15 cellular contexts compared by ENCODE assay signal in the genomic region with DNA sequence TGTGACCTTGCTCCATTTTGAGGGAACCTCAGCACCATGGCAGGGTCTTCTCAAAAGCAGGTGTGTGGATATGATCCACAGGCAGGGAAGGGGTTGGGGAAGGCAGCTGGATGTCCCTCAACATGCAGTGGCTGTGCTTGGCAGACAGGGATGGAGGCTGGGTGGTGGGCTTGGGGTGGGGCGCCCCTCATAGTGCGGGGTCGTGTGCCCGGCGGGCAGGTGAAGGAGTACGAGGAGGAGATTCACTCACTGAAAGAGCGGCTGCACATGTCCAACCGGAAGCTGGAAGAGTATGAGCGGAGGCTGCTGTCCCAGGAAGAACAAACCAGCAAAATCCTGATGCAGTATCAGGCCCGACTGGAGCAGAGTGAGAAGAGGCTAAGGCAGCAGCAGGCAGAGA. TPM values are rescaled to one million over a fixed set of nuclear protein-coding genes. Genes with fewer than 3 reads are reported as not detected.
DNase-seq lines count a peak whose midpoint lies in the region; ATAC-seq and TF ChIP-seq lines count a peak whose summit lies in the region.
"Had no signal": no experiment of that assay in that cellular context is flagged by ENCODE, and none has a peak within 500 bp of the region (broad histone marks: within the 10 kb centered on the region; RNA-seq: fewer than 3 reads in every experiment).

No MANE protein-coding gene starts in this region.

- peak overlapping the region; percentile 61 for H3K27ac ChIP-seq in upper lobe of right lung

- POLR2A ChIA-PET in activated CD8-positive, alpha-beta T cell treated with anti-CD3 and anti-CD28 coated beads, Interleukin-2, amount 10 ng/mL, durations not matched to agents 7 days and 5 days (lab: Charles Lee), result interaction anchor here (1.2 kb wide), 2 partner anchors 12 to 15 kb away, joined by 3 to 4 read pairs; no protein-coding TSS in a partner anchor

- CTCF ChIA-PET in activated CD8-positive, alpha-beta T cell treated with anti-CD3 and anti-CD28 coated beads, Interleukin-2, amount 10 ng/mL, durations not matched to agents 7 days and 5 days (lab: Charles Lee), result no interaction called here

- no peak overlapping the region for H3K4me3 ChIP-seq in upper lobe of right lung

- peaks cover 15% of the 10 kb centered on the region for H3K4me1 Mint-ChIP-seq in activated naive CD4-positive, alpha-beta T cell treated with anti-CD3 and anti-CD28 coated beads, Interleukin-2, amount 50 U/mL, for 24 hours
- no peaks in the 10 kb centered on the region for H3K4me1 Mint-ChIP-seq in activated CD8-positive, alpha-beta T cell treated with anti-CD3 and anti-CD28 coated beads, Interleukin-2, amount 10 ng/mL, durations not matched to agents 7 days and 5 days (ENCODE audit: low read depth)
- H3K4me1 Mint-ChIP-seq in endothelial cell (ENCODE audit: unreplicated experiment), result peaks cover 23% of the 10 kb centered on the region

- no peaks in the 10 kb centered on the region for H3K9me3 ChIP-seq in upper lobe of right lung

- DNase-seq in activated naive CD4-positive, alpha-beta T cell (lab: John Stamatoyannopoulos, UW), result no peak
- no peak for DNase-seq in activated CD8-positive, alpha-beta T cell treated with anti-CD3 and anti-CD28 coated beads, Interleukin-2, amount 10 ng/mL, durations not matched to agents 7 days and 5 days
- DNase-seq in endothelial cell (ENCODE audit: low spot score) (no peak), upper lobe of right lung (no peak), epidermal melanocyte (ENCODE audit: insufficient read length, low spot score) (no peak), DMS 273 treated with DMSO at 0.1 percent for 48 hours (lab: John Stamatoyannopoulos, UW) (no peak)
- DNase-seq: AML-193, EL, IMR-90, NCI-H187 treated with DMSO at 0.1 percent for 48 hours, NCI-H2171, NCI-H510A treated with DMSO at 0.1 percent for 48 hours, SIG-M5 had no signal

- H3K9me3 Mint-ChIP-seq in activated naive CD4-positive, alpha-beta T cell treated with anti-CD3 and anti-CD28 coated beads, Interleukin-2, amount 50 U/mL, for 24 hours, result no peaks in the 10 kb centered on the region
- H3K9me3 Mint-ChIP-seq in activated CD8-positive, alpha-beta T cell treated with anti-CD3 and anti-CD28 coated beads, Interleukin-2, amount 10 ng/mL, durations not matched to agents 7 days and 5 days (ENCODE audit: insufficient read depth), result no peaks in the 10 kb centered on the region
- H3K9me3 Mint-ChIP-seq in endothelial cell (ENCODE audit: unreplicated experiment), result no peaks in the 10 kb centered on the region

- no peaks in the 10 kb centered on the region for H3K4me1 ChIP-seq in upper lobe of right lung

- H3K4me3 Mint-ChIP-seq in activated naive CD4-positive, alpha-beta T cell treated with anti-CD3 and anti-CD28 coated beads, Interleukin-2, amount 50 U/mL, for 24 hours, result no peak overlapping the region
- no peak overlapping the region for H3K4me3 Mint-ChIP-seq in activated CD8-positive, alpha-beta T cell treated with anti-CD3 and anti-CD28 coated beads, Interleukin-2, amount 10 ng/mL, durations not matched to agents 7 days and 5 days
- H3K4me3 Mint-ChIP-seq in endothelial cell (ENCODE audit: unreplicated experiment), result peak overlapping the region; percentile 71

- peaks cover 26% of the 10 kb centered on the region for H3K36me3 ChIP-seq in upper lobe of right lung

- H3K36me3 Mint-ChIP-seq in activated naive CD4-positive, alpha-beta T cell treated with anti-CD3 and anti-CD28 coated beads, Interleukin-2, amount 50 U/mL, for 24 hours, result peaks cover 4% of the 10 kb centered on the region
- peaks cover 45% of the 10 kb centered on the region for H3K36me3 Mint-ChIP-seq in activated CD8-positive, alpha-beta T cell treated with anti-CD3 and anti-CD28 coated beads, Interleukin-2, amount 10 ng/mL, durations not matched to agents 7 days and 5 days (ENCODE audit: low read depth)
- peaks cover 50% of the 10 kb centered on the region for H3K36me3 Mint-ChIP-seq in endothelial cell (ENCODE audit: low read depth, unreplicated experiment)

- no peak for ATAC-seq in activated CD8-positive, alpha-beta T cell treated with anti-CD3 and anti-CD28 coated beads, Interleukin-2, amount 10 ng/mL, durations not matched to agents 7 days and 5 days
- no peak for ATAC-seq in upper lobe of right lung
- no peak for ATAC-seq in HG03565 (IDR thresholded peaks at IDR 0.05; ENCODE audit: unreplicated experiment)

- no peaks in the 10 kb centered on the region for H3K27me3 Mint-ChIP-seq in activated naive CD4-positive, alpha-beta T cell treated with anti-CD3 and anti-CD28 coated beads, Interleukin-2, amount 50 U/mL, for 24 hours
- no peaks in the 10 kb centered on the region for H3K27me3 Mint-ChIP-seq in activated CD8-positive, alpha-beta T cell treated with anti-CD3 and anti-CD28 coated beads, Interleukin-2, amount 10 ng/mL, durations not matched to agents 7 days and 5 days (ENCODE audit: low read depth)
- peaks cover 3% of the 10 kb centered on the region for H3K27me3 Mint-ChIP-seq in endothelial cell (ENCODE audit: unreplicated experiment)

- TF ChIP-seq CTCF in endothelial cell (IDR thresholded peaks at IDR 0.05; ENCODE audit: unreplicated experiment) (no peak), upper lobe of right lung (IDR thresholded peaks at IDR 0.05) (no peak)

- H3K27me3 ChIP-seq in upper lobe of right lung, result no peaks in the 10 kb centered on the region

- H3K27ac Mint-ChIP-seq in activated naive CD4-positive, alpha-beta T cell treated with anti-CD3 and anti-CD28 coated beads, Interleukin-2, amount 50 U/mL, for 24 hours, result peak overlapping the region; percentile 59
- peak overlapping the region; percentile 45 for H3K27ac Mint-ChIP-seq in activated CD8-positive, alpha-beta T cell treated with anti-CD3 and anti-CD28 coated beads, Interleukin-2, amount 10 ng/mL, durations not matched to agents 7 days and 5 days
- peak overlapping the region; percentile 81 for H3K27ac Mint-ChIP-seq in endothelial cell (ENCODE audit: unreplicated experiment)

- intact Hi-C loops in upper lobe of right lung (cut with DNase I), result no loop called here

RNA-seq across cellular contexts. Expression of a gene that starts 8.0 kb away (rescaled TPM):
- total RNA-seq in activated CD8-positive, alpha-beta T cell treated with anti-CD3 and anti-CD28 coated beads, Interleukin-2, amount 10 ng/mL, durations not matched to agents 7 days and 5 days, result 1 to 10 TPM; 7.3 to 9.0 TPM
- 18.7 TPM for total RNA-seq in endothelial cell (ENCODE audit: unreplicated experiment)
- 5.8 TPM for total RNA-seq in upper lobe of right lung

RNA-seq across cellular contexts. Expression of a gene that starts 26.5 kb away (rescaled TPM):
- 10 to 100 TPM; 42.0 to 48.2 TPM for total RNA-seq in activated CD8-positive, alpha-beta T cell treated with anti-CD3 and anti-CD28 coated beads, Interleukin-2, amount 10 ng/mL, durations not matched to agents 7 days and 5 days
- total RNA-seq in endothelial cell (ENCODE audit: unreplicated experiment) (48.6 TPM), upper lobe of right lung (23.0 TPM)

RNA-seq across cellular contexts. Expression of a gene that starts 28.4 kb away (rescaled TPM):
- 100 to 1,000 TPM; 179 to 187 TPM for total RNA-seq in activated CD8-positive, alpha-beta T cell treated with anti-CD3 and anti-CD28 coated beads, Interleukin-2, amount 10 ng/mL, durations not matched to agents 7 days and 5 days
- 163 TPM for total RNA-seq in endothelial cell (ENCODE audit: unreplicated experiment)
- 144 TPM for total RNA-seq in upper lobe of right lung

RNA-seq across cellular contexts. Expression of a gene that starts 35.5 kb away (rescaled TPM):
- 10 to 100 TPM; 35.9 to 36.5 TPM for total RNA-seq in activated CD8-positive, alpha-beta T cell treated with anti-CD3 and anti-CD28 coated beads, Interleukin-2, amount 10 ng/mL, durations not matched to agents 7 days and 5 days
- total RNA-seq in endothelial cell (ENCODE audit: unreplicated experiment) (60.0 TPM), upper lobe of right lung (74.3 TPM)

RNA-seq across cellular contexts. Expression of a gene that starts 54.7 kb away (rescaled TPM):
- 100 to 1,000 TPM; 175 to 180 TPM for total RNA-seq in activated CD8-positive, alpha-beta T cell treated with anti-CD3 and anti-CD28 coated beads, Interleukin-2, amount 10 ng/mL, durations not matched to agents 7 days and 5 days
- total RNA-seq in endothelial cell (ENCODE audit: unreplicated experiment) (19.0 TPM), upper lobe of right lung (2.3 TPM)
